In the genomic region with DNA sequence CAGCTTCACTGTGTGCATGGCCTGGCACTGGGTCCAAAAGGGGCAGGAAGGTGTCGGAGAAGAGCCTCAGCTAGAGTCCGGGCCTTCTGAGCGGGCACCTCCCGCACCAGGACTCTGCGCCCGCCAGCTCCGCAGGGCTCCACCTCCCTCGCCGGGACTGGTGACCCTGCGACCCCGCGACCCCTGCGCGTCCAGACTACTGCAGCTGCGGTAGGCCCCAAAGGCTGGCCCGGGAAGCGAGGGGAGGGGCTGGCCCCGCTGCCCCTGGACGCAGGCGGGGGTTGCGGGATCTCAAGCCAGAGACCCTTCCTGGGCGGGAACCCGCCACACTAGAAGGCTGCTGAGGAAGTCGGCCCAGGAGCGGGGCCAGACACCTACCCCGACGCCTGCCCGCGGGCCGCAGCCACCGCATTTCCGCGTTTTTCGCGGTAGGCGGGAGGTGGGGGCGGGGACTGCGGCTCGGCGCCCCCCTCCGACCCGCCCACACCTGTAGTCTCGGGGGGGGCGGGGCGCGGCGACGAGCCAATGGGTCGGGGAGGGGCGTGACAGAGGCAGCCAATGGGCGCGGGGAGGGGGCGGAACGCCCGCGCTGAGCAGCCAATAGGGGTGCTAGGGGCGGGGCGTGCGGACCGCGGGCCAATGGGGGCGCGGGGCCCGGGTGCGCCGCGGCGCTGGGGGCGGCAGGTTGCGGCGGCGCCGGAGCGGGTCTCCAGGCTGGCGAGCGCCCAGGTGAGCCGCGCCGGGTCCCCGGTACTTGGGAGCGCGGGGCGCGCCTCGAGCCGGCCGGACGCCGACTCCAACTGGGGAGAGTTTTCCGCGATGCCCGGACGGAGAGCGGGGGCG, we compare ENCODE assay signal across 1 cellular context.
TF ChIP-seq lines count a peak whose summit lies in the region.

A gene with protein sequence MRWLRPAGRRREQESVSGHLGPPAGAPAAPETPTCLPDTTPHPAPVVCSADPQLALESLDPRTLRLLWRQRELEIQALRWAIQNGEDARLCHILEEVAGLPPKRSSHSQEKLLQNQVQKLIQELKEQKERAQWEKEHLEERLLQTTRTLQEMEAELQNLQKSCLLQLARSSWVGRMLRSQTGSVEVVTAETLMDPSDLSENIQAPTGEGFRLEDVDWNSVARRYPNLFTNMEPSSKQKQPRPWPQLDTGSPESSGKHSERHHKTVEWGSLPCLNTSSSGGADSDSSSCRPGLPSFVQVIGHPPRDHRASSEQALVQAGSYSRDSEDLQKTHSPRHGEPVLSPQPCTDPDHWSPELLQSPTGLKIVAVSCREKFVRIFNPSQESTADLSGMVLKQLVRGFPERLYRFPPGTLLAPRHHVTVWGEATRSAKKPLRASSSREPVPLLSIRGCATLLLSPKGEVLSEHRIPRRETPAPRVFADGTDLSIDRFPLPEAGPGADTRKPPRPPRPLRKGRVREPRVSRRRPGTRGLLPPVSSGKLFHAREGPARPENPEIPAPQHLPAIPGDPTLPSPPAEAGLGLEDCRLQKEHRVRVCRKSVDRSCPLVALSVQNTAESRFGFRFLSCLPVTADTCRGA (minus strand): TSS at position 434 of the 843 bp plus-strand sequence. CDS start 22 bp downstream, at position 412.
A gene with protein sequence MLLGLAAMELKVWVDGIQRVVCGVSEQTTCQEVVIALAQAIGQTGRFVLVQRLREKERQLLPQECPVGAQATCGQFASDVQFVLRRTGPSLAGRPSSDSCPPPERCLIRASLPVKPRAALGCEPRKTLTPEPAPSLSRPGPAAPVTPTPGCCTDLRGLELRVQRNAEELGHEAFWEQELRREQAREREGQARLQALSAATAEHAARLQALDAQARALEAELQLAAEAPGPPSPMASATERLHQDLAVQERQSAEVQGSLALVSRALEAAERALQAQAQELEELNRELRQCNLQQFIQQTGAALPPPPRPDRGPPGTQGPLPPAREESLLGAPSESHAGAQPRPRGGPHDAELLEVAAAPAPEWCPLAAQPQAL (plus strand): TSS at position 666 of the 843 bp plus-strand sequence. CDS start 799 bp downstream, outside the sequence.

TF ChIP-seq in HEK293, 187 proteins besides CTCF, POLR2A, EP300 and RAD21 (continued from another document and continues in another):
- TF ChIP-seq, protein P1, sequence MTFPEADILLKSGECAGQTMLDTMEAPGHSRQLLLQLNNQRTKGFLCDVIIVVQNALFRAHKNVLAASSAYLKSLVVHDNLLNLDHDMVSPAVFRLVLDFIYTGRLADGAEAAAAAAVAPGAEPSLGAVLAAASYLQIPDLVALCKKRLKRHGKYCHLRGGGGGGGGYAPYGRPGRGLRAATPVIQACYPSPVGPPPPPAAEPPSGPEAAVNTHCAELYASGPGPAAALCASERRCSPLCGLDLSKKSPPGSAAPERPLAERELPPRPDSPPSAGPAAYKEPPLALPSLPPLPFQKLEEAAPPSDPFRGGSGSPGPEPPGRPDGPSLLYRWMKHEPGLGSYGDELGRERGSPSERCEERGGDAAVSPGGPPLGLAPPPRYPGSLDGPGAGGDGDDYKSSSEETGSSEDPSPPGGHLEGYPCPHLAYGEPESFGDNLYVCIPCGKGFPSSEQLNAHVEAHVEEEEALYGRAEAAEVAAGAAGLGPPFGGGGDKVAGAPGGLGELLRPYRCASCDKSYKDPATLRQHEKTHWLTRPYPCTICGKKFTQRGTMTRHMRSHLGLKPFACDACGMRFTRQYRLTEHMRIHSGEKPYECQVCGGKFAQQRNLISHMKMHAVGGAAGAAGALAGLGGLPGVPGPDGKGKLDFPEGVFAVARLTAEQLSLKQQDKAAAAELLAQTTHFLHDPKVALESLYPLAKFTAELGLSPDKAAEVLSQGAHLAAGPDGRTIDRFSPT (tag by site-specific recombination; IDR thresholded peaks at IDR 0.05), result no peak; the same call in 1 of the 2 replicates
- TF ChIP-seq ZNF561 (tag by site-specific recombination; IDR thresholded peaks at IDR 0.05; ENCODE audit: borderline replicate concordance), result peak; percentile 33; the same call in 1 of the 2 replicates
- TF ChIP-seq ZBTB8A (tag by site-specific recombination; IDR thresholded peaks at IDR 0.05), result peak; percentile 65
- peak; percentile 86 for TF ChIP-seq OSR2 (tag by site-specific recombination; IDR thresholded peaks at IDR 0.05)
- TF ChIP-seq SCRT2 (tag by site-specific recombination; IDR thresholded peaks at IDR 0.05), result peak; percentile 86
- TF ChIP-seq ZNF174 (tag by site-specific recombination; IDR thresholded peaks at IDR 0.05), result no peak
- TF ChIP-seq, protein P2, sequence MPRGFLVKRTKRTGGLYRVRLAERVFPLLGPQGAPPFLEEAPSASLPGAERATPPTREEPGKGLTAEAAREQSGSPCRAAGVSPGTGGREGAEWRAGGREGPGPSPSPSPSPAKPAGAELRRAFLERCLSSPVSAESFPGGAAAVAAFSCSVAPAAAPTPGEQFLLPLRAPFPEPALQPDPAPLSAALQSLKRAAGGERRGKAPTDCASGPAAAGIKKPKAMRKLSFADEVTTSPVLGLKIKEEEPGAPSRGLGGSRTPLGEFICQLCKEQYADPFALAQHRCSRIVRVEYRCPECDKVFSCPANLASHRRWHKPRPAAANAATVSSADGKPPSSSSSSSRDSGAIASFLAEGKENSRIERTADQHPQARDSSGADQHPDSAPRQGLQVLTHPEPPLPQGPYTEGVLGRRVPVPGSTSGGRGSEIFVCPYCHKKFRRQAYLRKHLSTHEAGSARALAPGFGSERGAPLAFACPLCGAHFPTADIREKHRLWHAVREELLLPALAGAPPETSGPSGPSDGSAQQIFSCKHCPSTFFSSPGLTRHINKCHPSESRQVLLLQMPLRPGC (tag by site-specific recombination; IDR thresholded peaks at IDR 0.05), result no peak
- TF ChIP-seq KLF9 (tag by site-specific recombination; IDR thresholded peaks at IDR 0.05; ENCODE audit: low read depth), result peak; percentile 80
- TF ChIP-seq ZFHX2 (tag by site-specific recombination; conservative IDR thresholded peaks at IDR 0.05), result peak; percentile 69
- peak; percentile 88 for TF ChIP-seq KLF10 (tag by site-specific recombination; IDR thresholded peaks at IDR 0.05)
- TF ChIP-seq ZNF2 (tag by site-specific recombination; IDR thresholded peaks at IDR 0.05), result peak; percentile 79
- peak; percentile 52; the same call in 1 of the 2 replicates for TF ChIP-seq ZSCAN30 (tag by site-specific recombination; IDR thresholded peaks at IDR 0.05)
- peak; percentile 59; the same call in 1 of the 2 replicates for TF ChIP-seq EGR2 (tag by site-specific recombination; IDR thresholded peaks at IDR 0.05; ENCODE audit: low read depth)
- no peak for TF ChIP-seq ZNF621 (tag by site-specific recombination; IDR thresholded peaks at IDR 0.05)
- TF ChIP-seq ZNF19 (tag by site-specific recombination; IDR thresholded peaks at IDR 0.05; ENCODE audit: low read depth), result no peak
- TF ChIP-seq ZXDB (tag by site-specific recombination; IDR thresholded peaks at IDR 0.05), result peak; percentile 64
- TF ChIP-seq, protein P3, sequence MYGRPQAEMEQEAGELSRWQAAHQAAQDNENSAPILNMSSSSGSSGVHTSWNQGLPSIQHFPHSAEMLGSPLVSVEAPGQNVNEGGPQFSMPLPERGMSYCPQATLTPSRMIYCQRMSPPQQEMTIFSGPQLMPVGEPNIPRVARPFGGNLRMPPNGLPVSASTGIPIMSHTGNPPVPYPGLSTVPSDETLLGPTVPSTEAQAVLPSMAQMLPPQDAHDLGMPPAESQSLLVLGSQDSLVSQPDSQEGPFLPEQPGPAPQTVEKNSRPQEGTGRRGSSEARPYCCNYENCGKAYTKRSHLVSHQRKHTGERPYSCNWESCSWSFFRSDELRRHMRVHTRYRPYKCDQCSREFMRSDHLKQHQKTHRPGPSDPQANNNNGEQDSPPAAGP (tag by site-specific recombination; IDR thresholded peaks at IDR 0.05), result peak; percentile 55; the same call in 1 of the 2 replicates
- TF ChIP-seq ZNF324 (tag by site-specific recombination; IDR thresholded peaks at IDR 0.05), result no peak
- no peak for TF ChIP-seq ZNF830 (tag by site-specific recombination; IDR thresholded peaks at IDR 0.05; ENCODE audit: low read depth)
- TF ChIP-seq ZNF274 (IDR thresholded peaks at IDR 0.05; ENCODE audit: low read length), result no peak
- TF ChIP-seq ZNF274 (tag by site-specific recombination; IDR thresholded peaks at IDR 0.05; ENCODE audit: borderline replicate concordance), result no peak
- no peak for TF ChIP-seq ZNF843 (tag by site-specific recombination; IDR thresholded peaks at IDR 0.05)
- TF ChIP-seq ZNF677 (tag by site-specific recombination; IDR thresholded peaks at IDR 0.05), result no peak
- peak; percentile 71 for TF ChIP-seq ZEB2 (tag by site-specific recombination; IDR thresholded peaks at IDR 0.05)
- no peak for TF ChIP-seq ZNF292 (tag by site-specific recombination; IDR thresholded peaks at IDR 0.05; ENCODE audit: borderline replicate concordance, low read depth)
- 0 out of 2 replicates have a peak, but pooled peaks have one; percentile 63 for TF ChIP-seq BCL11A (tag by site-specific recombination; IDR thresholded peaks at IDR 0.05; ENCODE audit: low read depth)
- 0 out of 2 replicates have a peak, but pooled peaks have one; percentile 34 for TF ChIP-seq KLF16 (tag by site-specific recombination; IDR thresholded peaks at IDR 0.05)
- TF ChIP-seq, protein P4, sequence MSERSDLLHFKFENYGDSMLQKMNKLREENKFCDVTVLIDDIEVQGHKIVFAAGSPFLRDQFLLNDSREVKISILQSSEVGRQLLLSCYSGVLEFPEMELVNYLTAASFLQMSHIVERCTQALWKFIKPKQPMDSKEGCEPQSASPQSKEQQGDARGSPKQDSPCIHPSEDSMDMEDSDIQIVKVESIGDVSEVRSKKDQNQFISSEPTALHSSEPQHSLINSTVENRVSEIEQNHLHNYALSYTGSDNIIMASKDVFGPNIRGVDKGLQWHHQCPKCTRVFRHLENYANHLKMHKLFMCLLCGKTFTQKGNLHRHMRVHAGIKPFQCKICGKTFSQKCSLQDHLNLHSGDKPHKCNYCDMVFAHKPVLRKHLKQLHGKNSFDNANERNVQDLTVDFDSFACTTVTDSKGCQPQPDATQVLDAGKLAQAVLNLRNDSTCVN (tag by site-specific recombination; optimal IDR thresholded peaks at IDR 0.05), result peak; percentile 51
- peak; percentile 75 for TF ChIP-seq ZNF335 (tag by site-specific recombination; conservative IDR thresholded peaks at IDR 0.05)
- 0 out of 2 replicates have a peak, but pooled peaks have one; percentile 39 for TF ChIP-seq ZNF501 (tag by site-specific recombination; IDR thresholded peaks at IDR 0.05)
- TF ChIP-seq SP7 (tag by site-specific recombination; IDR thresholded peaks at IDR 0.05), result peak; percentile 30; the same call in 1 of the 2 replicates
- 0 out of 2 replicates have a peak, but pooled peaks have one; percentile 33 for TF ChIP-seq ZNF76 (tag by site-specific recombination; IDR thresholded peaks at IDR 0.05; ENCODE audit: borderline replicate concordance, low read depth)
- TF ChIP-seq ZBTB7A (tag by site-specific recombination; IDR thresholded peaks at IDR 0.05; ENCODE audit: low read depth), result peak; percentile 48; the same call in 1 of the 2 replicates
- TF ChIP-seq, protein P5, sequence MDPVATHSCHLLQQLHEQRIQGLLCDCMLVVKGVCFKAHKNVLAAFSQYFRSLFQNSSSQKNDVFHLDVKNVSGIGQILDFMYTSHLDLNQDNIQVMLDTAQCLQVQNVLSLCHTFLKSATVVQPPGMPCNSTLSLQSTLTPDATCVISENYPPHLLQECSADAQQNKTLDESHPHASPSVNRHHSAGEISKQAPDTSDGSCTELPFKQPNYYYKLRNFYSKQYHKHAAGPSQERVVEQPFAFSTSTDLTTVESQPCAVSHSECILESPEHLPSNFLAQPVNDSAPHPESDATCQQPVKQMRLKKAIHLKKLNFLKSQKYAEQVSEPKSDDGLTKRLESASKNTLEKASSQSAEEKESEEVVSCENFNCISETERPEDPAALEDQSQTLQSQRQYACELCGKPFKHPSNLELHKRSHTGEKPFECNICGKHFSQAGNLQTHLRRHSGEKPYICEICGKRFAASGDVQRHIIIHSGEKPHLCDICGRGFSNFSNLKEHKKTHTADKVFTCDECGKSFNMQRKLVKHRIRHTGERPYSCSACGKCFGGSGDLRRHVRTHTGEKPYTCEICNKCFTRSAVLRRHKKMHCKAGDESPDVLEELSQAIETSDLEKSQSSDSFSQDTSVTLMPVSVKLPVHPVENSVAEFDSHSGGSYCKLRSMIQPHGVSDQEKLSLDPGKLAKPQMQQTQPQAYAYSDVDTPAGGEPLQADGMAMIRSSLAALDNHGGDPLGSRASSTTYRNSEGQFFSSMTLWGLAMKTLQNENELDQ (tag by site-specific recombination; IDR thresholded peaks at IDR 0.05; ENCODE audit: low read depth), result no peak
- TF ChIP-seq KLF8 (tag by site-specific recombination; IDR thresholded peaks at IDR 0.05), result peak; percentile 48; the same call in 1 of the 2 replicates
- TF ChIP-seq ZNF610 (tag by site-specific recombination; IDR thresholded peaks at IDR 0.05; ENCODE audit: borderline replicate concordance), result 0 out of 2 replicates have a peak, but pooled peaks have one; percentile 22
- TF ChIP-seq, protein P6, sequence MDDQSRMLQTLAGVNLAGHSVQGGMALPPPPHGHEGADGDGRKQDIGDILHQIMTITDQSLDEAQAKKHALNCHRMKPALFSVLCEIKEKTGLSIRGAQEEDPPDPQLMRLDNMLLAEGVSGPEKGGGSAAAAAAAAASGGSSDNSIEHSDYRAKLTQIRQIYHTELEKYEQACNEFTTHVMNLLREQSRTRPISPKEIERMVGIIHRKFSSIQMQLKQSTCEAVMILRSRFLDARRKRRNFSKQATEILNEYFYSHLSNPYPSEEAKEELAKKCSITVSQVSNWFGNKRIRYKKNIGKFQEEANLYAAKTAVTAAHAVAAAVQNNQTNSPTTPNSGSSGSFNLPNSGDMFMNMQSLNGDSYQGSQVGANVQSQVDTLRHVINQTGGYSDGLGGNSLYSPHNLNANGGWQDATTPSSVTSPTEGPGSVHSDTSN (CRISPR knock-in tag; IDR thresholded peaks at IDR 0.05), result 0 out of 2 replicates have a peak, but pooled peaks have one; percentile 29
- TF ChIP-seq ZIC2 (tag by site-specific recombination; IDR thresholded peaks at IDR 0.05), result peak; percentile 14; the same call in 1 of the 2 replicates
- TF ChIP-seq, protein P7, sequence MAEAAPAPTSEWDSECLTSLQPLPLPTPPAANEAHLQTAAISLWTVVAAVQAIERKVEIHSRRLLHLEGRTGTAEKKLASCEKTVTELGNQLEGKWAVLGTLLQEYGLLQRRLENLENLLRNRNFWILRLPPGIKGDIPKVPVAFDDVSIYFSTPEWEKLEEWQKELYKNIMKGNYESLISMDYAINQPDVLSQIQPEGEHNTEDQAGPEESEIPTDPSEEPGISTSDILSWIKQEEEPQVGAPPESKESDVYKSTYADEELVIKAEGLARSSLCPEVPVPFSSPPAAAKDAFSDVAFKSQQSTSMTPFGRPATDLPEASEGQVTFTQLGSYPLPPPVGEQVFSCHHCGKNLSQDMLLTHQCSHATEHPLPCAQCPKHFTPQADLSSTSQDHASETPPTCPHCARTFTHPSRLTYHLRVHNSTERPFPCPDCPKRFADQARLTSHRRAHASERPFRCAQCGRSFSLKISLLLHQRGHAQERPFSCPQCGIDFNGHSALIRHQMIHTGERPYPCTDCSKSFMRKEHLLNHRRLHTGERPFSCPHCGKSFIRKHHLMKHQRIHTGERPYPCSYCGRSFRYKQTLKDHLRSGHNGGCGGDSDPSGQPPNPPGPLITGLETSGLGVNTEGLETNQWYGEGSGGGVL (tag by site-specific recombination; IDR thresholded peaks at IDR 0.05), result peak; percentile 66
- TF ChIP-seq ZNF560 (tag by site-specific recombination; IDR thresholded peaks at IDR 0.05; ENCODE audit: borderline replicate concordance), result no peak
